8 cellular contexts compared by ENCODE assay signal in the genomic region with DNA sequence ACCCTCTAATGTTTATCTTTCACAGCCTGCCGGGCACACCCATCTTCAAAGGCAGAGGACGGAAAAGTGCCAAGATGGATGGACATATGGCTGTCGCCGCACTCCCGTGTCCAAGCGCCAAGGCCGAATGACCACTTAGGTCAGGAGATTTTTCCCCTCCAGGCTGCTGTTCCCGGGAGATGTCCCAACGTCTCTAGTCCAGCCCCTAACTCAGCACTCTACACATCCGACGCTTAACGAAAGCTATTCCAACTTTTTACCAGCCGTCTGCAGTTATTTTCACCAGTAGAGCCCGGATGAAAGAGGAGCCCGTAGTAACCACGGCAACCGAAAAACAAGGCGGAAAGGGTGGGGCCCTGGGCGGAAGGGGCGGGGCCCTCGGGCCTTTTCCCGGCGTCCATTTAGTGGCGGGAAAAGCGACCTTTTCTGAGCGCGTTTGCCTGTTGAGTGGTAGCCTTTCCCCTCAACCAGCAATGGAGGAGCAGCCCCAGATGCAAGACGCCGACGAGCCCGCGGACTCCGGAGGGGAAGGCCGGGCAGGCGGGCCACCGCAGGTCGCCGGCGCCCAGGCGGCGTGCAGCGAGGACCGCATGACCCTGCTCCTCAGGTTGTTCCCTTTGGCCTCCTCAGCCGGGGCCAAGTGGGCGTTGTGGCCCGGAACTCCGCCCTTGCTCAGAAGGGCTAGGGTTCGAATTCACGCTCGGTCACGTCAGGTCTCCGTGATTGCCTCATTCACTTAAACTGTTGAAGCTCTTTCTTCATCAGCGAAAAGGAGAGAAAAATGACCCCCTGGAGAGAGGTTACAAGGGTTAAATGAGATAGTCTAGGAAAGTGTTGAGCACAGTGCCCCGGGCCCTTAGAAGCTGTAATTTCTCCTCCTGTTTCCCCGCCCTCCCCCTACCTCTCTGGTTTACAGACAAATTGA. TPM values are rescaled to one million over a fixed set of nuclear protein-coding genes. Genes with fewer than 3 reads are reported as not detected.
DNase-seq lines count a peak whose midpoint lies in the region; ATAC-seq and TF ChIP-seq lines count a peak whose summit lies in the region.

A gene with protein sequence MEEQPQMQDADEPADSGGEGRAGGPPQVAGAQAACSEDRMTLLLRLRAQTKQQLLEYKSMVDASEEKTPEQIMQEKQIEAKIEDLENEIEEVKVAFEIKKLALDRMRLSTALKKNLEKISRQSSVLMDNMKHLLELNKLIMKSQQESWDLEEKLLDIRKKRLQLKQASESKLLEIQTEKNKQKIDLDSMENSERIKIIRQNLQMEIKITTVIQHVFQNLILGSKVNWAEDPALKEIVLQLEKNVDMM (plus strand): TSS at position 422 of the 925 bp plus-strand sequence. CDS start 52 bp downstream, at position 474.

- intact Hi-C loops in lower lobe of right lung (cut with DNase I): no loop called here

- peaks cover 7% of the 10 kb centered on the region for H3K36me3 Mint-ChIP-seq in activated CD8-positive, alpha-beta T cell treated with anti-CD3 and anti-CD28 coated beads, Interleukin-2, amount 10 ng/mL, durations not matched to agents 7 days and 5 days (ENCODE audit: low read depth)

- no peaks in the 10 kb centered on the region for H3K27me3 Mint-ChIP-seq in activated CD8-positive, alpha-beta T cell treated with anti-CD3 and anti-CD28 coated beads, Interleukin-2, amount 10 ng/mL, durations not matched to agents 7 days and 5 days (ENCODE audit: low read depth)

- DNase-seq in COLO668 (lab: John Stamatoyannopoulos, UW; ENCODE audit: unreplicated experiment) (peak; percentile 87), GM20000 (ENCODE audit: low spot score) (peak; percentile 92), HS-5 (ENCODE audit: low read depth) (peak; percentile 83), NK-92 (lab: John Stamatoyannopoulos, UW; ENCODE audit: unreplicated experiment) (peak; percentile 41), lower lobe of right lung (peak; percentile 91)
- DNase-seq in activated CD8-positive, alpha-beta T cell treated with anti-CD3 and anti-CD28 coated beads, Interleukin-2, amount 10 ng/mL, durations not matched to agents 7 days and 5 days: peak; percentile 96
- DNase-seq in stimulated activated CD4-positive, alpha-beta T cell treated with anti-CD3 and anti-CD28 coated beads, TNF-alpha, amount 100 ng/mL, for 24 hours (ENCODE audit: low read depth in 3 of 3): peak; percentile 83 to 94 (median 88)

- CTCF ChIA-PET in activated CD8-positive, alpha-beta T cell treated with anti-CD3 and anti-CD28 coated beads, Interleukin-2, amount 10 ng/mL, durations not matched to agents 7 days and 5 days (lab: Charles Lee): interaction anchor here (0.7 to 2.8 kb wide), 12 partner anchors 11 to 146 kb away, joined by 3 to 16 read pairs (median 4); a partner anchor contains a TSS

- no peaks in the 10 kb centered on the region for H3K9me3 ChIP-seq in ectodermal cell (ENCODE audit: control insufficient read depth, low read length)
- H3K9me3 ChIP-seq in lower lobe of right lung: no peaks in the 10 kb centered on the region

- H3K4me1 ChIP-seq in ectodermal cell (ENCODE audit: control insufficient read depth, insufficient read depth, low read length) (no peaks in the 10 kb centered on the region), lower lobe of right lung (peaks cover 17% of the 10 kb centered on the region)

- H3K4me1 Mint-ChIP-seq in activated CD8-positive, alpha-beta T cell treated with anti-CD3 and anti-CD28 coated beads, Interleukin-2, amount 10 ng/mL, durations not matched to agents 7 days and 5 days (ENCODE audit: low read depth): peaks cover 17% of the 10 kb centered on the region

- H3K4me3 ChIP-seq in ectodermal cell (ENCODE audit: insufficient read depth, low read depth, low read length) (peak within 1 kb of the TSS; percentile 94), lower lobe of right lung (peak within 1 kb of the TSS; percentile 78)

- no peaks in the 10 kb centered on the region for H3K9me3 Mint-ChIP-seq in activated CD8-positive, alpha-beta T cell treated with anti-CD3 and anti-CD28 coated beads, Interleukin-2, amount 10 ng/mL, durations not matched to agents 7 days and 5 days (ENCODE audit: insufficient read depth)

- TF ChIP-seq CTCF in GM20000 (IDR thresholded peaks at IDR 0.05; ENCODE audit: extremely low read depth, missing control alignments): no peak
- no peak for TF ChIP-seq CTCF in lower lobe of right lung (IDR thresholded peaks at IDR 0.05)

- H3K27ac Mint-ChIP-seq in activated CD8-positive, alpha-beta T cell treated with anti-CD3 and anti-CD28 coated beads, Interleukin-2, amount 10 ng/mL, durations not matched to agents 7 days and 5 days: peak within 1 kb of the TSS; percentile 97

- WGBS in ectodermal cell, 2 experiments: 0 to 1% methylated on average over 55 of the region's 55 CpGs

- H3K4me3 Mint-ChIP-seq in activated CD8-positive, alpha-beta T cell treated with anti-CD3 and anti-CD28 coated beads, Interleukin-2, amount 10 ng/mL, durations not matched to agents 7 days and 5 days: peak within 1 kb of the TSS; percentile 96

- peaks cover 7% of the 10 kb centered on the region for H3K36me3 ChIP-seq in ectodermal cell (ENCODE audit: control insufficient read depth, insufficient read depth, low read length)
- H3K36me3 ChIP-seq in lower lobe of right lung: no peaks in the 10 kb centered on the region

- POLR2A ChIA-PET in activated CD8-positive, alpha-beta T cell treated with anti-CD3 and anti-CD28 coated beads, Interleukin-2, amount 10 ng/mL, durations not matched to agents 7 days and 5 days (lab: Charles Lee): interaction anchor here (0.6 to 2.2 kb wide), 21 partner anchors 9 to 931 kb away, joined by 3 to 24 read pairs (median 5); a partner anchor contains a TSS

- H3K27ac ChIP-seq in ectodermal cell (ENCODE audit: insufficient read depth, low read depth, low read length, poor library complexity, severe bottlenecking) (peak within 1 kb of the TSS; percentile 95), lower lobe of right lung (peak within 1 kb of the TSS; percentile 87)

- ATAC-seq in activated CD8-positive, alpha-beta T cell treated with anti-CD3 and anti-CD28 coated beads, Interleukin-2, amount 10 ng/mL, durations not matched to agents 7 days and 5 days: peak; percentile 84
- peak; percentile 98 to 100 for ATAC-seq in lower lobe of right lung

- no peaks in the 10 kb centered on the region for H3K27me3 ChIP-seq in ectodermal cell (ENCODE audit: control insufficient read depth, insufficient read depth, low read length, poor library complexity, severe bottlenecking)
- no peaks in the 10 kb centered on the region for H3K27me3 ChIP-seq in lower lobe of right lung (ENCODE audit: low read depth)

RNA-seq across cellular contexts. Expression of the gene that starts here (rescaled TPM):
- 10 to 100 TPM; 48.5 to 50.1 TPM for total RNA-seq in activated CD8-positive, alpha-beta T cell treated with anti-CD3 and anti-CD28 coated beads, Interleukin-2, amount 10 ng/mL, durations not matched to agents 7 days and 5 days
- polyA plus RNA-seq in ectodermal cell (2013, experiment 1 of 4): 113 TPM
- polyA plus RNA-seq in ectodermal cell (2013, experiment 2 of 4): 102 TPM
- polyA plus RNA-seq in ectodermal cell (2013, experiment 3 of 4): 117 TPM
- 129 TPM for polyA plus RNA-seq in ectodermal cell (2013, experiment 4 of 4)
- 2.9 TPM for total RNA-seq in lower lobe of right lung

Comparison
In these comparisons a context has a peak if more than half of its experiments do, and no peak if none do; other contexts are left out.
1. Peak in every context shown above with its lines: DNase-seq, ATAC-seq, H3K4me3 ChIP-seq and H3K27ac ChIP-seq.
2. RNA of the gene that starts here (total RNA-seq): 48.5 to 50.1 TPM in activated CD8-positive, alpha-beta T cell treated with anti-CD3 and anti-CD28 coated beads, Interleukin-2, amount 10 ng/mL, durations not matched to agents 7 days and 5 days; 2.9 TPM in lower lobe of right lung (single experiment); every median in the first group is over 10 times any median in the second.
3. DNase-seq: peak in every context shown above with its lines; median percentile 96 in activated CD8-positive, alpha-beta T cell treated with anti-CD3 and anti-CD28 coated beads, Interleukin-2, amount 10 ng/mL, durations not matched to agents 7 days and 5 days; 92 in GM20000; 91 in lower lobe of right lung; 88 in stimulated activated CD4-positive, alpha-beta T cell treated with anti-CD3 and anti-CD28 coated beads, TNF-alpha, amount 100 ng/mL, for 24 hours; 87 in COLO668; 83 in HS-5; 41 in NK-92.